Comparison of ENCODE assay signal across 8 cellular contexts in genomic region chr5:95822038-95822407, GRCh38. TPM values are rescaled to one million over a fixed set of nuclear protein-coding genes. Genes with fewer than 3 reads are reported as not detected.
DNase-seq lines count a peak whose midpoint lies in the region; ATAC-seq and TF ChIP-seq lines count a peak whose summit lies in the region.

No MANE protein-coding gene starts in this region.

- H3K79me2 ChIP-seq in ACC112 (ENCODE audit: control insufficient read depth, insufficient read depth, low read length, unreplicated experiment), result peaks cover 52% of the 10 kb centered on the region

- peak overlapping the region; percentile 96 for H3K4me3 ChIP-seq in ACC112 (ENCODE audit: low read depth, low read length)
- peak overlapping the region; percentile 86 for H3K4me3 ChIP-seq in GM12864 (ENCODE audit: low read depth, low read length)
- H3K4me3 ChIP-seq in adrenal gland, result peak overlapping the region; percentile 66 to 90 (median 72)

- H3K4me1 ChIP-seq in ACC112 (ENCODE audit: control insufficient read depth, insufficient read depth, low read length, unreplicated experiment), result peaks cover 38% of the 10 kb centered on the region
- peaks cover 55 to 68% of the 10 kb centered on the region in 2 donors for H3K4me1 ChIP-seq in adrenal gland (replicated peaks in 1 of 2)

- 0 to 1% (median 0%) methylated on average over 10 to 13 of the region's 13 CpGs for WGBS in adrenal gland, 4 donors

- peaks cover 32% of the 10 kb centered on the region for H3K4me1 Mint-ChIP-seq in progenitor cell of endocrine pancreas (ENCODE audit: low read depth)

- no peaks in the 10 kb centered on the region for H3K9me3 Mint-ChIP-seq in progenitor cell of endocrine pancreas (ENCODE audit: low read depth)

- H3K36me3 ChIP-seq in ACC112 (ENCODE audit: insufficient read depth, low read length) (0 out of 2 replicates have a peak, but pooled peaks cover 6% of the 10 kb centered on the region), adrenal gland (replicated peaks in 1 of 2) (peaks cover 0 to 4% of the 10 kb centered on the region in 2 donors)

- H2AFZ ChIP-seq in ACC112 (ENCODE audit: low read length, unreplicated experiment), result peak overlapping the region; percentile 42

- peak overlapping the region; percentile 92 for H3K27ac Mint-ChIP-seq in progenitor cell of endocrine pancreas

- H3K4me3 Mint-ChIP-seq in progenitor cell of endocrine pancreas (ENCODE audit: low read depth), result peak overlapping the region; percentile 88

- intact Hi-C loops in adrenal gland (cut with DNase I) (no loop called here), left ventricle myocardium superior (cut with micrococcal nuclease) (no loop called here)

- H3K9me3 ChIP-seq in adrenal gland (replicated peaks in 1 of 3), result no peaks in the 10 kb centered on the region

- DNase-seq in GM12864 (ENCODE audit: low read depth), result no peak
- DNase-seq in NCI-H526 treated with DMSO at 0.1 percent for 48 hours (lab: John Stamatoyannopoulos, UW), result peak; percentile 46
- peak; percentile 58 to 80 (median 72) for DNase-seq in adrenal gland
- DNase-seq in left ventricle myocardium superior, result peak; percentile 72
- no peak for DNase-seq in progenitor cell of endocrine pancreas (ENCODE audit: low spot score, unreplicated experiment)
- no peak for DNase-seq in NCI-H2196 treated with DMSO at 0.1 percent for 48 hours (lab: John Stamatoyannopoulos, UW; ENCODE audit: unreplicated experiment)

- peak; percentile 24 for ATAC-seq in HG03045 (IDR thresholded peaks at IDR 0.05; ENCODE audit: unreplicated experiment)
- peak; percentile 72 for ATAC-seq in left ventricle myocardium superior

- H3K27me3 Mint-ChIP-seq in progenitor cell of endocrine pancreas, result peaks cover under 1% of the 10 kb centered on the region

- no peaks in the 10 kb centered on the region for H3K27me3 ChIP-seq in ACC112 (ENCODE audit: insufficient read depth, low read length)
- H3K27me3 ChIP-seq in adrenal gland, result no peaks in the 10 kb centered on the region

- H3K27ac ChIP-seq in ACC112 (ENCODE audit: low read depth, low read length), result peak overlapping the region; percentile 94
- H3K27ac ChIP-seq in adrenal gland, result peak overlapping the region; percentile 70 to 97 (median 95)

- no peaks in the 10 kb centered on the region for H3K36me3 Mint-ChIP-seq in progenitor cell of endocrine pancreas (ENCODE audit: insufficient read depth)

- TF ChIP-seq POLR2A in adrenal gland (IDR thresholded peaks at IDR 0.05), result no peak

- TF ChIP-seq CTCF in GM12864 (IDR thresholded peaks at IDR 0.05; ENCODE audit: low read depth, low read length, missing control alignments) (no peak), adrenal gland (IDR thresholded peaks at IDR 0.05) (no peak), progenitor cell of endocrine pancreas (IDR thresholded peaks at IDR 0.05; ENCODE audit: unreplicated experiment) (no peak)

RNA-seq across cellular contexts. Expression of gene GLRX, which starts 0.5 kb away (rescaled TPM):
- total RNA-seq in adrenal gland, result 100 to 1,000 TPM in 6 of 8 donors, 10 to 100 TPM in 2; 68.1 to 236 (median 136) TPM
- polyA plus RNA-seq in adrenal gland, result 100 to 1,000 TPM in 1 of 3 donors, 10 to 100 TPM in 2; 84.8 to 279 (median 85.2) TPM
- 106 TPM for total RNA-seq in left ventricle myocardium superior
- 11.6 and 12.7 TPM in 2 replicates for total RNA-seq in progenitor cell of endocrine pancreas

Comparison
In these comparisons a context has a peak if more than half of its experiments do, and no peak if none do; other contexts are left out.
1. DNase-seq: peak in NCI-H526 treated with DMSO at 0.1 percent for 48 hours (single experiment), adrenal gland (7 of 7) and left ventricle myocardium superior (single experiment); none in GM12864 (single experiment), progenitor cell of endocrine pancreas (single experiment) and NCI-H2196 treated with DMSO at 0.1 percent for 48 hours (single experiment).
2. Peak in every context shown above with its lines, with median percentiles within 50 percentile points of each other: H3K4me3 ChIP-seq.